Comparison of ENCODE assay signal across 20 cellular contexts in genomic region chr6:23518294-23518693, GRCh38.
"Had no signal": no experiment of that assay in that cellular context is flagged by ENCODE, and none has a peak within 500 bp of the region (broad histone marks: within the 10 kb centered on the region; RNA-seq: fewer than 3 reads in every experiment).

No MANE protein-coding gene starts in this region.

- ATAC-seq: effector memory CD8-positive, alpha-beta T cell; foreskin keratinocyte; gastroesophageal sphincter; heart left ventricle; left cardiac atrium; left lung; left ventricle myocardium superior; lower lobe of right lung; naive thymus-derived CD4-positive, alpha-beta T cell; natural killer cell had no signal

- H3K36me3 ChIP-seq: colonic mucosa, esophagus muscularis mucosa, gastroesophageal sphincter, heart left ventricle, left lung, lower lobe of right lung had no signal

- H3K4me1 Mint-ChIP-seq: immature natural killer cell; naive thymus-derived CD4-positive, alpha-beta T cell; natural killer cell had no signal

- H3K36me3 Mint-ChIP-seq: immature natural killer cell; naive thymus-derived CD4-positive, alpha-beta T cell; natural killer cell had no signal

- DNase-seq: colonic mucosa; cortex of kidney; effector CD8-positive, alpha-beta T cell; effector memory CD8-positive, alpha-beta T cell; foreskin keratinocyte; heart left ventricle; hypothalamus; immature natural killer cell; left cardiac atrium; left ventricle myocardium superior; lower lobe of right lung; mesenchymal stem cell; midbrain; naive thymus-derived CD4-positive, alpha-beta T cell; natural killer cell had no signal

- H3K27ac Mint-ChIP-seq: dendritic cell treated with granulocyte-macrophage colony-stimulating factor and Interleukin-4, amounts not matched to agents 40 ng/mL and 50 ng/mL, for 4 days; effector memory CD8-positive, alpha-beta T cell; immature natural killer cell; naive thymus-derived CD4-positive, alpha-beta T cell; natural killer cell had no signal

- H3K4me3 Mint-ChIP-seq: dendritic cell treated with granulocyte-macrophage colony-stimulating factor and Interleukin-4, amounts not matched to agents 40 ng/mL and 50 ng/mL, for 4 days; effector memory CD8-positive, alpha-beta T cell; immature natural killer cell; naive thymus-derived CD4-positive, alpha-beta T cell; natural killer cell had no signal

- H3K4me3 ChIP-seq: colonic mucosa, esophagus muscularis mucosa, gastroesophageal sphincter, heart left ventricle, hepatocyte, left lung, lower lobe of right lung had no signal

- H3K9me3 Mint-ChIP-seq: naive thymus-derived CD4-positive, alpha-beta T cell had no signal

- H3K27ac ChIP-seq: colonic mucosa, esophagus muscularis mucosa, foreskin keratinocyte, gastroesophageal sphincter, heart left ventricle, hepatocyte, left lung, lower lobe of right lung had no signal

- H3K27me3 ChIP-seq: colonic mucosa, esophagus muscularis mucosa, foreskin keratinocyte, gastroesophageal sphincter, heart left ventricle, hepatocyte, left lung had no signal

- H3K27me3 Mint-ChIP-seq: dendritic cell treated with granulocyte-macrophage colony-stimulating factor and Interleukin-4, amounts not matched to agents 40 ng/mL and 50 ng/mL, for 4 days; effector memory CD8-positive, alpha-beta T cell; naive thymus-derived CD4-positive, alpha-beta T cell had no signal
